ENCODE assay signal across 1 cellular context in the genomic region with DNA sequence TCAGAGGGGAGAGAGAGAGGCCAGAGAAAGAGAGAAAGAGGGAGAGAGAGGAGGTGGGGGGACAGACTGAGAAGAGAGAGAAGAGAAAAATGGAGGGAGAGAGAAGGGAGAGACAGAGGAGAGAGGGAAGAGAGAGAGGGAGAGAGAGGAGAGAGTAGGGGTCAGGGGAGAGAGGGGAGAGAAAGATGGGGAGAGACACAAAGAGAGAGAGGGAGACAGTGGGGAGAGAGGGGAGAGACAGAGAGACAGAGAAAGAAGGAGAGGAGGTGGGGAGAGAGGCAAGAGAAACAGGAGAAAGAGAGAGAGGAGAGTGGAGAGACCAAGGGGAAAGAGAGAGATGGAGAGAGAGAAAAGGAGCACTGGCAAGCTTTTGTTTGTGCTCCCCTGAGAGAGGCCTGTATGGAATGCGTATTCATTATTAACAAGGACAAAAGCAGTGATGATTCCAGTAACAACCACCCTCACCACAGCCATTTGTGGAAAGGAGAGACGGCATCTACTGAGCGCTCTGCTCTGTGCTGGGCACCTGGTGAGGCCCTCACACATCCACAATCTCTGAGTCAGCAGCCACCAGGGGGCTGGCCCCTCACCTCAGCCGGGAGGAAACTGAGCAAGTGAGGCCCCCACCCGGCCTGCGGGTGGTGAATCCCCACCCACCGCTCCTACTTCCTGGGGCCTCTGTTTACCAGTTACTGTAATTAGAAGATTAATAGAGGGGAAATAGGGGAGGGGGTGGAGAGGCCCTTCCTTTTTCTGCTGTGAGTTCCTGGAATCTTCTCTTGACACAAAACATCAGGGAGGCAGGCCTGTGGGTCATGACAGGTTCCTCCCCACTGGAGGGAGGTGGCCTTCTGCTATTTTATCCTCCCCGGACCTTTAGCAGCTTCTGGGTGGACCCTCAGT.
TF ChIP-seq lines count a peak whose summit lies in the region.

No MANE protein-coding gene starts in this region.

TF ChIP-seq in K562, 482 proteins besides CTCF, POLR2A, EP300 and RAD21 (continued from another document):
- TF ChIP-seq, protein P1, sequence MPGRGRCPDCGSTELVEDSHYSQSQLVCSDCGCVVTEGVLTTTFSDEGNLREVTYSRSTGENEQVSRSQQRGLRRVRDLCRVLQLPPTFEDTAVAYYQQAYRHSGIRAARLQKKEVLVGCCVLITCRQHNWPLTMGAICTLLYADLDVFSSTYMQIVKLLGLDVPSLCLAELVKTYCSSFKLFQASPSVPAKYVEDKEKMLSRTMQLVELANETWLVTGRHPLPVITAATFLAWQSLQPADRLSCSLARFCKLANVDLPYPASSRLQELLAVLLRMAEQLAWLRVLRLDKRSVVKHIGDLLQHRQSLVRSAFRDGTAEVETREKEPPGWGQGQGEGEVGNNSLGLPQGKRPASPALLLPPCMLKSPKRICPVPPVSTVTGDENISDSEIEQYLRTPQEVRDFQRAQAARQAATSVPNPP (IDR thresholded peaks at IDR 0.05; ENCODE audit: borderline replicate concordance, insufficient read depth, insufficient read length) = no peak
- TF ChIP-seq DIDO1 (tag; IDR thresholded peaks at IDR 0.05; ENCODE audit: low read depth) (no peak), ZBTB7A (IDR thresholded peaks at IDR 0.05; ENCODE audit: borderline replicate concordance, control insufficient read depth, low read depth, low read length) (peak; percentile 59; the same call in 1 of the 2 replicates), SIN3A (IDR thresholded peaks at IDR 0.05; ENCODE audit: borderline replicate concordance in 2 of 2, control insufficient read depth in 1 of 2, low read depth in 2 of 2, low read length in 2 of 2) (no peak), L3MBTL2 (IDR thresholded peaks at IDR 0.05) (no peak), ZNF165 (CRISPR knock-in tag; IDR thresholded peaks at IDR 0.05; ENCODE audit: borderline replicate concordance) (no peak)
- TF ChIP-seq, protein P2, sequence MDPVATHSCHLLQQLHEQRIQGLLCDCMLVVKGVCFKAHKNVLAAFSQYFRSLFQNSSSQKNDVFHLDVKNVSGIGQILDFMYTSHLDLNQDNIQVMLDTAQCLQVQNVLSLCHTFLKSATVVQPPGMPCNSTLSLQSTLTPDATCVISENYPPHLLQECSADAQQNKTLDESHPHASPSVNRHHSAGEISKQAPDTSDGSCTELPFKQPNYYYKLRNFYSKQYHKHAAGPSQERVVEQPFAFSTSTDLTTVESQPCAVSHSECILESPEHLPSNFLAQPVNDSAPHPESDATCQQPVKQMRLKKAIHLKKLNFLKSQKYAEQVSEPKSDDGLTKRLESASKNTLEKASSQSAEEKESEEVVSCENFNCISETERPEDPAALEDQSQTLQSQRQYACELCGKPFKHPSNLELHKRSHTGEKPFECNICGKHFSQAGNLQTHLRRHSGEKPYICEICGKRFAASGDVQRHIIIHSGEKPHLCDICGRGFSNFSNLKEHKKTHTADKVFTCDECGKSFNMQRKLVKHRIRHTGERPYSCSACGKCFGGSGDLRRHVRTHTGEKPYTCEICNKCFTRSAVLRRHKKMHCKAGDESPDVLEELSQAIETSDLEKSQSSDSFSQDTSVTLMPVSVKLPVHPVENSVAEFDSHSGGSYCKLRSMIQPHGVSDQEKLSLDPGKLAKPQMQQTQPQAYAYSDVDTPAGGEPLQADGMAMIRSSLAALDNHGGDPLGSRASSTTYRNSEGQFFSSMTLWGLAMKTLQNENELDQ (CRISPR knock-in tag; IDR thresholded peaks at IDR 0.05; ENCODE audit: borderline replicate concordance) = no peak
TF ChIP-seq in K562: peak in this region for 65.
